15 cellular contexts compared by ENCODE assay signal in the genomic region with DNA sequence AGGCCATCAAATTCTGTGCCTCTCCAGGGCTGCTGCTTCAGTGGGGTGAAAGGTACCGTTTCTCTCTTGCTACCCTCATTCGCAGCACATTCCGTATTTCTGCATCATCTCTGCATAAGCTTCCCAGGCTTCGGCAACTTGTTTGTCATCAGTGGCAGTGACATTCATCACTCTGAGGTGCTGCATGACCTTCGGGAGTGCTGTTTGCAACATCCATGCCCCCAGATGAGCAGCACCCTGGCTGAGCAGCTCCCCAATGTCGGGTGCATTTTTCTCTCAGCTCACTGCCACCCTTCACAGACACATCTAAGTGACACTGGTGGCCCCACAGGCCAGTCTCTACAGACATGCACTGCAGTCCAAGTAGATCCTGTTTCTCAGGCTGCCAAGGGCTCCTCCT. TPM values are rescaled to one million over a fixed set of nuclear protein-coding genes. Genes with fewer than 3 reads are reported as not detected.
DNase-seq lines count a peak whose midpoint lies in the region; ATAC-seq and TF ChIP-seq lines count a peak whose summit lies in the region.
"Had no signal": no experiment of that assay in that cellular context is flagged by ENCODE, and none has a peak within 500 bp of the region (broad histone marks: within the 10 kb centered on the region; RNA-seq: fewer than 3 reads in every experiment).

No MANE protein-coding gene starts in this region.

- H3K27me3 ChIP-seq in SK-N-SH (ENCODE audit: insufficient read depth), result no peaks in the 10 kb centered on the region
- H3K27me3 ChIP-seq: pancreas, upper lobe of right lung had no signal

- H3K4me1 Mint-ChIP-seq in T-helper 17 cell (peaks cover 63% of the 10 kb centered on the region), glutamatergic neuron (ENCODE audit: low read depth, unreplicated experiment) (peaks cover 62% of the 10 kb centered on the region)
- peaks cover 74% of the 10 kb centered on the region for H3K4me1 Mint-ChIP-seq in stimulated activated effector memory CD8-positive, alpha-beta T cell treated with anti-CD3 and anti-CD28 coated beads, Interleukin-12 subunit alpha, Interleukin-12 subunit beta, amount 100 ng/mL, for 72 hours

- no peak overlapping the region for H2AFZ ChIP-seq in SK-N-SH (ENCODE audit: low read depth)

- no peak for DNase-seq in SK-N-SH
- DNase-seq in T-helper 17 cell, result no peak
- DNase-seq in glutamatergic neuron, result no peak
- no peak for DNase-seq in stimulated activated effector memory CD8-positive, alpha-beta T cell treated with anti-CD3 and anti-CD28 coated beads, Interleukin-12 subunit alpha, Interleukin-12 subunit beta, amount 100 ng/mL, for 72 hours (ENCODE audit: low spot score in 2 of 2)
- DNase-seq: activated CD4-positive, alpha-beta T cell treated with anti-CD3 and anti-CD28 coated beads, Interleukin-2, amount 50 U/mL, for 48 hours; amygdala; MV-4-11; NCI-H524; pancreas; upper lobe of right lung had no signal

- WGBS in SK-N-SH (ENCODE audit: low lambda C conversion rate), result 74% methylated on average over 6 of the region's 6 CpGs

- H3K4me3 Mint-ChIP-seq in T-helper 17 cell (peak overlapping the region; percentile 92), glutamatergic neuron (ENCODE audit: unreplicated experiment) (peak overlapping the region; percentile 98)
- peak overlapping the region; percentile 83 for H3K4me3 Mint-ChIP-seq in stimulated activated effector memory CD8-positive, alpha-beta T cell treated with anti-CD3 and anti-CD28 coated beads, Interleukin-12 subunit alpha, Interleukin-12 subunit beta, amount 100 ng/mL, for 72 hours

- CTCF ChIA-PET in SK-N-SH (lab: Yijun Ruan, JAX), result interaction anchor here (1.1 to 1.5 kb wide), 4 partner anchors 58 to 202 kb away, joined by 3 to 5 read pairs (median 3); no protein-coding TSS in a partner anchor

- H3K4me1 ChIP-seq in SK-N-SH (ENCODE audit: control insufficient read depth in 1 of 2, insufficient read depth in 2 of 2, low read depth in 1 of 2, low read length in 1 of 2), result peaks cover 20 to 51% of the 10 kb centered on the region in 2 experiments

- TF ChIP-seq RAD21 in SK-N-SH (IDR thresholded peaks at IDR 0.05; ENCODE audit: low read length), result no peak

- no peak overlapping the region for H3K4me3 ChIP-seq in SK-N-SH (ENCODE audit: low read depth in 2 of 2, low read length in 1 of 2)
- H3K4me3 ChIP-seq: pancreas, upper lobe of right lung had no signal

- peaks cover 16% of the 10 kb centered on the region for H3F3A ChIP-seq in SK-N-SH (replicated peaks; ENCODE audit: insufficient read depth)

- POLR2A ChIA-PET in SK-N-SH (lab: Yijun Ruan, JAX), result no interaction called here

- H3K9me3 ChIP-seq in SK-N-SH (no peaks in the 10 kb centered on the region), T-helper 17 cell (ENCODE audit: control insufficient read depth, low read length, poor library complexity, severe bottlenecking) (no peaks in the 10 kb centered on the region)
- H3K9me3 ChIP-seq: pancreas, upper lobe of right lung had no signal

- ATAC-seq in SK-N-SH treated with all-trans-retinoic acid at 6 μM for 48 hours (no peak), T-helper 17 cell (no peak), HG02571 (IDR thresholded peaks at IDR 0.05; ENCODE audit: unreplicated experiment) (no peak), HG03354 (IDR thresholded peaks at IDR 0.05; ENCODE audit: poor library complexity, severe bottlenecking, unreplicated experiment) (no peak), GM21723 (IDR thresholded peaks at IDR 0.05; ENCODE audit: unreplicated experiment) (no peak)
- no peak for ATAC-seq in stimulated activated effector memory CD8-positive, alpha-beta T cell treated with anti-CD3 and anti-CD28 coated beads, Interleukin-12 subunit alpha, Interleukin-12 subunit beta, amount 100 ng/mL, for 72 hours
- ATAC-seq: pancreas, upper lobe of right lung had no signal

- peak overlapping the region; percentile 67 for H3K4me2 ChIP-seq in SK-N-SH

- H3K27me3 Mint-ChIP-seq in T-helper 17 cell, result no peaks in the 10 kb centered on the region
- H3K27me3 Mint-ChIP-seq in glutamatergic neuron (ENCODE audit: unreplicated experiment), result peaks cover 4% of the 10 kb centered on the region

- no peak overlapping the region for H3K27ac ChIP-seq in SK-N-SH (ENCODE audit: low read depth in 2 of 2, low read length in 1 of 2)
- H3K27ac ChIP-seq: 22Rv1, pancreas, upper lobe of right lung had no signal

- no peak for TF ChIP-seq CTCF in SK-N-SH (IDR thresholded peaks at IDR 0.05)
- TF ChIP-seq CTCF in glutamatergic neuron (IDR thresholded peaks at IDR 0.05; ENCODE audit: partially characterized antibody, unreplicated experiment), result no peak

- peaks cover 0 to 9% of the 10 kb centered on the region in 2 experiments for H3K36me3 ChIP-seq in SK-N-SH (replicated peaks in 1 of 2; ENCODE audit: control insufficient read depth in 1 of 2, insufficient read depth in 2 of 2, low read length in 1 of 2)
- H3K36me3 ChIP-seq: pancreas, upper lobe of right lung had no signal

- peaks cover 81% of the 10 kb centered on the region for H4K20me1 ChIP-seq in SK-N-SH (ENCODE audit: insufficient read depth)

- H3K27ac Mint-ChIP-seq in T-helper 17 cell (peak overlapping the region; percentile 88), glutamatergic neuron (ENCODE audit: unreplicated experiment) (peak overlapping the region; percentile 64)
- H3K27ac Mint-ChIP-seq in stimulated activated effector memory CD8-positive, alpha-beta T cell treated with anti-CD3 and anti-CD28 coated beads, Interleukin-12 subunit alpha, Interleukin-12 subunit beta, amount 100 ng/mL, for 72 hours, result peak overlapping the region; percentile 81

- H3K9ac ChIP-seq in SK-N-SH, result no peak overlapping the region

- H3K36me3 Mint-ChIP-seq in T-helper 17 cell (ENCODE audit: low read depth) (no peaks in the 10 kb centered on the region), glutamatergic neuron (ENCODE audit: unreplicated experiment) (no peaks in the 10 kb centered on the region)
- H3K36me3 Mint-ChIP-seq in stimulated activated effector memory CD8-positive, alpha-beta T cell treated with anti-CD3 and anti-CD28 coated beads, Interleukin-12 subunit alpha, Interleukin-12 subunit beta, amount 100 ng/mL, for 72 hours, result peaks cover 35% of the 10 kb centered on the region

- peaks cover 81% of the 10 kb centered on the region for H3K79me2 ChIP-seq in SK-N-SH (ENCODE audit: insufficient read depth)

- peaks cover 5% of the 10 kb centered on the region for H3K9me3 Mint-ChIP-seq in glutamatergic neuron (ENCODE audit: unreplicated experiment)
- H3K9me3 Mint-ChIP-seq in stimulated activated effector memory CD8-positive, alpha-beta T cell treated with anti-CD3 and anti-CD28 coated beads, Interleukin-12 subunit alpha, Interleukin-12 subunit beta, amount 100 ng/mL, for 72 hours, result no peaks in the 10 kb centered on the region

- TF ChIP-seq EP300 in SK-N-SH (IDR thresholded peaks at IDR 0.05; ENCODE audit: borderline replicate concordance in 1 of 2, low read depth in 1 of 2, low read length in 1 of 2), result no peak

- H3K9me2 ChIP-seq in SK-N-SH, result no peaks in the 10 kb centered on the region

TF ChIP-seq in SK-N-SH treated with all-trans-retinoic acid at 6 μM for 48 hours, 23 proteins besides CTCF, POLR2A, EP300 and RAD21 (continues in another document):
- TF ChIP-seq, protein P1, sequence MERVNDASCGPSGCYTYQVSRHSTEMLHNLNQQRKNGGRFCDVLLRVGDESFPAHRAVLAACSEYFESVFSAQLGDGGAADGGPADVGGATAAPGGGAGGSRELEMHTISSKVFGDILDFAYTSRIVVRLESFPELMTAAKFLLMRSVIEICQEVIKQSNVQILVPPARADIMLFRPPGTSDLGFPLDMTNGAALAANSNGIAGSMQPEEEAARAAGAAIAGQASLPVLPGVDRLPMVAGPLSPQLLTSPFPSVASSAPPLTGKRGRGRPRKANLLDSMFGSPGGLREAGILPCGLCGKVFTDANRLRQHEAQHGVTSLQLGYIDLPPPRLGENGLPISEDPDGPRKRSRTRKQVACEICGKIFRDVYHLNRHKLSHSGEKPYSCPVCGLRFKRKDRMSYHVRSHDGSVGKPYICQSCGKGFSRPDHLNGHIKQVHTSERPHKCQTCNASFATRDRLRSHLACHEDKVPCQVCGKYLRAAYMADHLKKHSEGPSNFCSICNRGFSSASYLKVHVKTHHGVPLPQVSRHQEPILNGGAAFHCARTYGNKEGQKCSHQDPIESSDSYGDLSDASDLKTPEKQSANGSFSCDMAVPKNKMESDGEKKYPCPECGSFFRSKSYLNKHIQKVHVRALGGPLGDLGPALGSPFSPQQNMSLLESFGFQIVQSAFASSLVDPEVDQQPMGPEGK (CRISPR knock-in tag; IDR thresholded peaks at IDR 0.05; ENCODE audit: borderline replicate concordance), result no peak
- TF ChIP-seq BACH2 (CRISPR knock-in tag; IDR thresholded peaks at IDR 0.05; ENCODE audit: borderline replicate concordance) (no peak), SNAI2 (CRISPR knock-in tag; IDR thresholded peaks at IDR 0.05) (no peak), TCF4 (CRISPR knock-in tag; IDR thresholded peaks at IDR 0.05; ENCODE audit: borderline replicate concordance) (no peak), ISL1 (CRISPR knock-in tag; IDR thresholded peaks at IDR 0.05) (no peak), ESRRG (CRISPR knock-in tag; IDR thresholded peaks at IDR 0.05) (no peak), ZNF8 (CRISPR knock-in tag; IDR thresholded peaks at IDR 0.05) (no peak), ARNTL (CRISPR knock-in tag; IDR thresholded peaks at IDR 0.05; ENCODE audit: borderline replicate concordance, low read depth) (no peak), ZC3H10 (CRISPR knock-in tag; IDR thresholded peaks at IDR 0.05) (no peak), PPARA (CRISPR knock-in tag; IDR thresholded peaks at IDR 0.05; ENCODE audit: borderline replicate concordance) (no peak), ZFP3 (CRISPR knock-in tag; IDR thresholded peaks at IDR 0.05) (no peak), GLIS3 (CRISPR knock-in tag; IDR thresholded peaks at IDR 0.05) (no peak)
- TF ChIP-seq, protein P2, sequence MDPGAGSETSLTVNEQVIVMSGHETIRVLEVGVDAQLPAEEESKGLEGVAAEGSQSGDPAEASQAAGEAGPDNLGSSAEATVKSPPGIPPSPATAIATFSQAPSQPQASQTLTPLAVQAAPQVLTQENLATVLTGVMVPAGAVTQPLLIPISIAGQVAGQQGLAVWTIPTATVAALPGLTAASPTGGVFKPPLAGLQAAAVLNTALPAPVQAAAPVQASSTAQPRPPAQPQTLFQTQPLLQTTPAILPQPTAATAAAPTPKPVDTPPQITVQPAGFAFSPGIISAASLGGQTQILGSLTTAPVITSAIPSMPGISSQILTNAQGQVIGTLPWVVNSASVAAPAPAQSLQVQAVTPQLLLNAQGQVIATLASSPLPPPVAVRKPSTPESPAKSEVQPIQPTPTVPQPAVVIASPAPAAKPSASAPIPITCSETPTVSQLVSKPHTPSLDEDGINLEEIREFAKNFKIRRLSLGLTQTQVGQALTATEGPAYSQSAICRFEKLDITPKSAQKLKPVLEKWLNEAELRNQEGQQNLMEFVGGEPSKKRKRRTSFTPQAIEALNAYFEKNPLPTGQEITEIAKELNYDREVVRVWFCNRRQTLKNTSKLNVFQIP (CRISPR knock-in tag; IDR thresholded peaks at IDR 0.05; ENCODE audit: borderline replicate concordance, low read depth), result no peak

RNA-seq across cellular contexts. Expression of a gene that starts 3.8 kb away (rescaled TPM):
- polyA plus RNA-seq in SK-N-SH (2012; rRNA removed), result 4.1 and 5.7 TPM in 2 replicates
- 3.1 and 3.6 TPM in 2 replicates for polyA plus RNA-seq in SK-N-SH (2012; cell fraction: cytosol; rRNA removed)
- polyA plus RNA-seq in SK-N-SH (2012; cell fraction: nucleus; rRNA removed), result 14.2 and 14.6 TPM in 2 replicates
- total RNA-seq in T-helper 17 cell, result 100 to 1,000 TPM; 158 to 173 TPM
- 96.9 TPM for total RNA-seq in glutamatergic neuron (ENCODE audit: unreplicated experiment)
